1 cellular context compared by ENCODE assay signal in genomic region chr7:28411876-28412662, GRCh38.
TF ChIP-seq lines count a peak whose summit lies in the region.

Gene CREB5, plus strand, starts transcription at chr7:28412518. Its CDS starts 397 bp downstream, at chr7:28412915.

TF ChIP-seq in GM12878, 131 proteins besides CTCF, POLR2A, EP300 and RAD21 (continued from another document):
- TF ChIP-seq CEBPZ (IDR thresholded peaks at IDR 0.05; ENCODE audit: low read depth, low read length) (no peak), MXI1 (IDR thresholded peaks at IDR 0.05; ENCODE audit: low read depth, low read length) (no peak), SMC3 (IDR thresholded peaks at IDR 0.05; ENCODE audit: borderline replicate concordance, low read length) (peak; percentile 23; the same call in 1 of the 2 replicates), EED (IDR thresholded peaks at IDR 0.05; ENCODE audit: low read depth) (peak; percentile 20; the same call in 1 of the 2 replicates), FOXM1 (IDR thresholded peaks at IDR 0.05; ENCODE audit: low read depth, low read length) (peak; percentile 5; the same call in 1 of the 2 replicates), SMAD5 (IDR thresholded peaks at IDR 0.05; ENCODE audit: low read depth) (peak; percentile 78; the same call in 1 of the 2 replicates), CBX3 (IDR thresholded peaks at IDR 0.05; ENCODE audit: borderline replicate concordance, low read depth) (no peak), PML (IDR thresholded peaks at IDR 0.05; ENCODE audit: low read length) (peak; percentile 55; the same call in 1 of the 2 replicates), CREB1 (IDR thresholded peaks at IDR 0.05; ENCODE audit: low read depth) (peak; percentile 41; the same call in 1 of the 2 replicates), POU2F2 (IDR thresholded peaks at IDR 0.05; ENCODE audit: borderline replicate concordance, low read depth, low read length) (no peak), JUNB (IDR thresholded peaks at IDR 0.05) (no peak), EGR1 (IDR thresholded peaks at IDR 0.05; ENCODE audit: borderline replicate concordance in 1 of 2, low read depth in 2 of 2, low read length in 2 of 2) (no peak), SIN3A (IDR thresholded peaks at IDR 0.05; ENCODE audit: low read depth, low read length) (no peak), EZH2 (IDR thresholded peaks at IDR 0.05; ENCODE audit: borderline replicate concordance, control insufficient read depth, low read depth, low read length) (no peak)
TF ChIP-seq in GM12878: peak in this region for 17.
